Comparison of ENCODE assay signal across 24 cellular contexts in genomic region chr18:39480494-39481245, GRCh38.
"Had no signal": no experiment of that assay in that cellular context is flagged by ENCODE, and none has a peak within 500 bp of the region (broad histone marks: within the 10 kb centered on the region; RNA-seq: fewer than 3 reads in every experiment).

No MANE protein-coding gene starts in this region.

- H3K27me3 Mint-ChIP-seq: activated B cell treated with CpG ODN at 0.5 μM for 24 hours; activated CD4-positive, alpha-beta T cell treated with anti-CD3 and anti-CD28 coated beads for 36 hours; activated naive CD8-positive, alpha-beta T cell treated with anti-CD3 and anti-CD28 coated beads, Interleukin-2, amount 50 U/mL, for 24 hours; naive B cell; stimulated activated naive B cell treated with anti-CD40 and anti-IgM and Interleukin-4, amounts not matched to agents 10 μg/mL and 1 μg/mL and 100 μg/mL, for 72 hours; T-helper 17 cell had no signal

- H3K4me1 ChIP-seq: gastroesophageal sphincter, testis, upper lobe of left lung had no signal

- H3K36me3 ChIP-seq: cardiac muscle cell, gastroesophageal sphincter, sigmoid colon, upper lobe of left lung had no signal

- H3K9me3 ChIP-seq: gastroesophageal sphincter, sigmoid colon, testis, upper lobe of left lung had no signal

- H3K27me3 ChIP-seq: cardiac muscle cell, gastroesophageal sphincter, sigmoid colon, testis, upper lobe of left lung had no signal

- H3K4me1 Mint-ChIP-seq: activated B cell treated with CpG ODN at 0.5 μM for 24 hours; activated CD4-positive, alpha-beta T cell treated with anti-CD3 and anti-CD28 coated beads for 36 hours; activated naive CD8-positive, alpha-beta T cell treated with anti-CD3 and anti-CD28 coated beads, Interleukin-2, amount 50 U/mL, for 24 hours; naive B cell; stimulated activated naive B cell treated with anti-CD40 and anti-IgM and Interleukin-4, amounts not matched to agents 10 μg/mL and 1 μg/mL and 100 μg/mL, for 72 hours; T-helper 17 cell had no signal

- H3K9me3 Mint-ChIP-seq: activated B cell treated with CpG ODN at 0.5 μM for 24 hours; activated T-cell treated with anti-CD3 and anti-CD28 coated beads, Interleukin-2, amount 50 U/mL, for 4 hours; naive B cell; stimulated activated naive B cell treated with anti-CD40 and anti-IgM and Interleukin-4, amounts not matched to agents 10 μg/mL and 1 μg/mL and 100 μg/mL, for 72 hours had no signal

- H3K27ac Mint-ChIP-seq: activated B cell treated with CpG ODN at 0.5 μM for 24 hours; activated CD4-positive, alpha-beta T cell treated with anti-CD3 and anti-CD28 coated beads for 36 hours; activated naive CD8-positive, alpha-beta T cell treated with anti-CD3 and anti-CD28 coated beads, Interleukin-2, amount 50 U/mL, for 24 hours; activated T-helper 2 cell treated with anti-CD3 and anti-CD28 coated beads, Interferon-gamma antibody, Interleukin-2, Interleukin-4, amounts not matched to agents 10 μg/mL and 5 μg/mL and 100 μg/mL, durations not matched to agents 14 hours and 24 hours and 36 hours; naive B cell; stimulated activated naive B cell treated with anti-CD40 and anti-IgM and Interleukin-4, amounts not matched to agents 10 μg/mL and 1 μg/mL and 100 μg/mL, for 72 hours; T-helper 17 cell had no signal

- H3K4me3 ChIP-seq: cardiac muscle cell, gastroesophageal sphincter, sigmoid colon, testis, upper lobe of left lung had no signal

- H3K4me3 Mint-ChIP-seq: activated B cell treated with CpG ODN at 0.5 μM for 24 hours; activated CD4-positive, alpha-beta T cell treated with anti-CD3 and anti-CD28 coated beads for 36 hours; activated naive CD8-positive, alpha-beta T cell treated with anti-CD3 and anti-CD28 coated beads, Interleukin-2, amount 50 U/mL, for 24 hours; activated T-cell treated with anti-CD3 and anti-CD28 coated beads, Interleukin-2, amount 50 U/mL, for 4 hours; naive B cell; stimulated activated naive B cell treated with anti-CD40 and anti-IgM and Interleukin-4, amounts not matched to agents 10 μg/mL and 1 μg/mL and 100 μg/mL, for 72 hours; T-helper 17 cell had no signal

- H3K36me3 Mint-ChIP-seq: naive B cell; stimulated activated naive B cell treated with anti-CD40 and anti-IgM and Interleukin-4, amounts not matched to agents 10 μg/mL and 1 μg/mL and 100 μg/mL, for 72 hours had no signal

- DNase-seq: activated B cell treated with CpG ODN at 0.5 μM for 24 hours; activated CD4-positive, alpha-beta T cell treated with anti-CD3 and anti-CD28 coated beads for 36 hours; activated CD4-positive, alpha-beta T cell treated with anti-CD3 and anti-CD28 coated beads, Interleukin-2, amount 50 U/mL, for 4 hours; activated CD8-positive, alpha-beta memory T cell treated with anti-CD3 and anti-CD28 coated beads, Interleukin-2, amount 50 U/mL, for 48 hours; activated naive CD4-positive, alpha-beta T cell treated with anti-CD3 and anti-CD28 coated beads, Interleukin-2, amount 50 U/mL, for 16 hours; activated naive CD8-positive, alpha-beta T cell treated with anti-CD3 and anti-CD28 coated beads, Interleukin-2, amount 50 U/mL, for 24 hours; activated T-cell treated with anti-CD3 and anti-CD28 coated beads, Interleukin-2, amount 50 U/mL, for 4 hours; erythroblast; head of caudate nucleus; islet precursor cell; left colon; mesendoderm; naive B cell; sigmoid colon; stimulated activated CD4-positive, alpha-beta T cell treated with anti-CD3 and anti-CD28 coated beads, Interleukin-2, amount 100 ng/mL, for 48 hours; stimulated activated CD8-positive, alpha-beta memory T cell treated with anti-CD3 and anti-CD28 coated beads, Interleukin-4, amount 100 ng/mL, for 48 hours; stimulated activated naive B cell treated with anti-CD40 and anti-IgM and Interleukin-4, amounts not matched to agents 10 μg/mL and 1 μg/mL and 100 μg/mL, for 72 hours; SW 1271; T-helper 17 cell; testis; upper lobe of left lung had no signal

- ATAC-seq: activated CD4-positive, alpha-beta T cell treated with anti-CD3 and anti-CD28 coated beads for 36 hours; activated naive CD8-positive, alpha-beta T cell treated with anti-CD3 and anti-CD28 coated beads, Interleukin-2, amount 50 U/mL, for 24 hours; activated T-cell treated with anti-CD3 and anti-CD28 coated beads, Interleukin-2, amount 50 U/mL, for 4 hours; gastroesophageal sphincter; left colon; stimulated activated naive B cell treated with anti-CD40 and anti-IgM and Interleukin-4, amounts not matched to agents 10 μg/mL and 1 μg/mL and 100 μg/mL, for 72 hours; T-helper 17 cell had no signal

- H3K27ac ChIP-seq: cardiac muscle cell, gastroesophageal sphincter, sigmoid colon, testis, upper lobe of left lung had no signal
